ENCODE assay signal across 1 cellular context in the genomic region with DNA sequence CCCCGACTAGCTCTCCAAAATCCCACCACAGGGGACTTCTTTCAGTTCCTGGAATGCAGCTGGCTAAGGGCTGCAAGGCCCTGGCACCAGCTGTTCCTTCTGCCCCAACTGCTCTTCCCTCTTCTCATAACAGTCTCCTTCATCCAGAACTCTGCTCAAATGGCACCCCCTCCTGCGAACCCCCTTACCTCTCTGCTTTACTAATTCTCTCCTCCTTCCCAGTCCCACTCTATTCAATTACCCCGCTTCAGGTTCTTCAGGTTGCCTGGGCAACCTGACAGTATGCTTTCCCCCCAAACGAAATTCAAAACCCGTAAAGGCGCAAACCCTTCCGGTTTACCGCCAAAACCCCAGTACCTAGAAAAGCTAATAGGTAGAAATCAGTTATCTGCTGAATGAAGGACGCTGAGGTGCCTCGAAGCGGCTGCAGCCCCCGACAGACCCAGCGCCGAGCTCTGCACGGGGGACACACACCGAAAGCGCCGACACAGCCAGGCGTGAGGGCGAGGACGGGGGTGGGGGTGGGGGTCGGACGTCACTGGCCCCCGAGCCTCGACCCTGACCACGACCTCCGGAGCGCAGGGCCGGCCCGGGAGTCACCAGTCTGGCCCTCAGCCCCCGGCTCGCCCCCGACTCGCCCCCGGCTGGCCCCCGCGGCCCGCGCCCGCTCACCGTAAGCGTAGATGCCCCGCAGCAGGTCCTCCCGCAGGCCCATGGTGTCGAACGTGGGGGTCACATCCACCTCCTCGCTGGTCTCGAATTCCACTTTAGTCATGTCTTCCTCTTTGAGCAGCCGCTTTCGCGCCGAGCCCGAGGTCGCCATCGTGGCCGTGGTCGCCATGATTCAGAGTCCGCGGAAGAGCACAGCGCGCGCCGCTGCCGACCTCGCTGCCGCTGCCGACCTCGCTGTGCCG.
A peak's percentile ranks its signal among the peaks of the same experiment; 100 is the strongest.
TF ChIP-seq lines count a peak whose summit lies in the region.

No MANE protein-coding gene starts in this region.

TF ChIP-seq in GM12878, 131 proteins besides CTCF, POLR2A, EP300 and RAD21:
- TF ChIP-seq YY1 (IDR thresholded peaks at IDR 0.05; ENCODE audit: low read depth, low read length) = peak; percentile 64; the same call in 1 of the 2 replicates
- peak; percentile 65; the same call in 1 of the 2 replicates for TF ChIP-seq TCF3 (IDR thresholded peaks at IDR 0.05; ENCODE audit: borderline replicate concordance, insufficient read depth, low read depth, low read length)
- no peak for TF ChIP-seq RBBP5 (conservative IDR thresholded peaks at IDR 0.05)
- TF ChIP-seq TAF1 (IDR thresholded peaks at IDR 0.05; ENCODE audit: borderline replicate concordance, low read depth, low read length) = 0 out of 2 replicates have a peak, but pooled peaks have one; percentile 19
- TF ChIP-seq PAX8 (IDR thresholded peaks at IDR 0.05) = no peak
- 0 out of 4 replicates have a peak, but pooled peaks of 1 of the 2 experiments have one; percentile 0 for TF ChIP-seq SRF (IDR thresholded peaks at IDR 0.05; ENCODE audit: low read depth in 2 of 2, low read length in 2 of 2)
- TF ChIP-seq BACH1 (IDR thresholded peaks at IDR 0.05; ENCODE audit: borderline replicate concordance) = peak; percentile 54
- no peak for TF ChIP-seq YBX1 (IDR thresholded peaks at IDR 0.05)
- TF ChIP-seq NR2F1 (conservative IDR thresholded peaks at IDR 0.05) = peak; percentile 62
- 0 out of 2 replicates have a peak, but pooled peaks have one; percentile 49 for TF ChIP-seq LARP7 (IDR thresholded peaks at IDR 0.05)
- 0 out of 2 replicates have a peak, but pooled peaks have one; percentile 30 for TF ChIP-seq TCF12 (IDR thresholded peaks at IDR 0.05; ENCODE audit: low read depth, low read length)
- 0 out of 2 replicates have a peak, but pooled peaks have one; percentile 12 for TF ChIP-seq ZSCAN29 (IDR thresholded peaks at IDR 0.05)
- TF ChIP-seq, protein P1, sequence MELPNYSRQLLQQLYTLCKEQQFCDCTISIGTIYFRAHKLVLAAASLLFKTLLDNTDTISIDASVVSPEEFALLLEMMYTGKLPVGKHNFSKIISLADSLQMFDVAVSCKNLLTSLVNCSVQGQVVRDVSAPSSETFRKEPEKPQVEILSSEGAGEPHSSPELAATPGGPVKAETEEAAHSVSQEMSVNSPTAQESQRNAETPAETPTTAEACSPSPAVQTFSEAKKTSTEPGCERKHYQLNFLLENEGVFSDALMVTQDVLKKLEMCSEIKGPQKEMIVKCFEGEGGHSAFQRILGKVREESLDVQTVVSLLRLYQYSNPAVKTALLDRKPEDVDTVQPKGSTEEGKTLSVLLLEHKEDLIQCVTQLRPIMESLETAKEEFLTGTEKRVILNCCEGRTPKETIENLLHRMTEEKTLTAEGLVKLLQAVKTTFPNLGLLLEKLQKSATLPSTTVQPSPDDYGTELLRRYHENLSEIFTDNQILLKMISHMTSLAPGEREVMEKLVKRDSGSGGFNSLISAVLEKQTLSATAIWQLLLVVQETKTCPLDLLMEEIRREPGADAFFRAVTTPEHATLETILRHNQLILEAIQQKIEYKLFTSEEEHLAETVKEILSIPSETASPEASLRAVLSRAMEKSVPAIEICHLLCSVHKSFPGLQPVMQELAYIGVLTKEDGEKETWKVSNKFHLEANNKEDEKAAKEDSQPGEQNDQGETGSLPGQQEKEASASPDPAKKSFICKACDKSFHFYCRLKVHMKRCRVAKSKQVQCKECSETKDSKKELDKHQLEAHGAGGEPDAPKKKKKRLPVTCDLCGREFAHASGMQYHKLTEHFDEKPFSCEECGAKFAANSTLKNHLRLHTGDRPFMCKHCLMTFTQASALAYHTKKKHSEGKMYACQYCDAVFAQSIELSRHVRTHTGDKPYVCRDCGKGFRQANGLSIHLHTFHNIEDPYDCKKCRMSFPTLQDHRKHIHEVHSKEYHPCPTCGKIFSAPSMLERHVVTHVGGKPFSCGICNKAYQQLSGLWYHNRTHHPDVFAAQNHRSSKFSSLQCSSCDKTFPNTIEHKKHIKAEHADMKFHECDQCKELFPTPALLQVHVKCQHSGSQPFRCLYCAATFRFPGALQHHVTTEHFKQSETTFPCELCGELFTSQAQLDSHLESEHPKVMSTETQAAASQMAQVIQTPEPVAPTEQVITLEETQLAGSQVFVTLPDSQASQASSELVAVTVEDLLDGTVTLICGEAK (IDR thresholded peaks at IDR 0.05; ENCODE audit: borderline replicate concordance) = peak; percentile 19; the same call in 1 of the 2 replicates
- TF ChIP-seq GABPA (IDR thresholded peaks at IDR 0.05; ENCODE audit: low read depth) = no peak
- TF ChIP-seq BMI1 (IDR thresholded peaks at IDR 0.05; ENCODE audit: borderline replicate concordance) = peak; percentile 78; the same call in 1 of the 2 replicates
- TF ChIP-seq RB1 (IDR thresholded peaks at IDR 0.05; ENCODE audit: borderline replicate concordance) = peak; percentile 23; the same call in 1 of the 2 replicates
- TF ChIP-seq, protein P2, sequence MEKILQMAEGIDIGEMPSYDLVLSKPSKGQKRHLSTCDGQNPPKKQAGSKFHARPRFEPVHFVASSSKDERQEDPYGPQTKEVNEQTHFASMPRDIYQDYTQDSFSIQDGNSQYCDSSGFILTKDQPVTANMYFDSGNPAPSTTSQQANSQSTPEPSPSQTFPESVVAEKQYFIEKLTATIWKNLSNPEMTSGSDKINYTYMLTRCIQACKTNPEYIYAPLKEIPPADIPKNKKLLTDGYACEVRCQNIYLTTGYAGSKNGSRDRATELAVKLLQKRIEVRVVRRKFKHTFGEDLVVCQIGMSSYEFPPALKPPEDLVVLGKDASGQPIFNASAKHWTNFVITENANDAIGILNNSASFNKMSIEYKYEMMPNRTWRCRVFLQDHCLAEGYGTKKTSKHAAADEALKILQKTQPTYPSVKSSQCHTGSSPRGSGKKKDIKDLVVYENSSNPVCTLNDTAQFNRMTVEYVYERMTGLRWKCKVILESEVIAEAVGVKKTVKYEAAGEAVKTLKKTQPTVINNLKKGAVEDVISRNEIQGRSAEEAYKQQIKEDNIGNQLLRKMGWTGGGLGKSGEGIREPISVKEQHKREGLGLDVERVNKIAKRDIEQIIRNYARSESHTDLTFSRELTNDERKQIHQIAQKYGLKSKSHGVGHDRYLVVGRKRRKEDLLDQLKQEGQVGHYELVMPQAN (conservative IDR thresholded peaks at IDR 0.05) = peak; percentile 55
- TF ChIP-seq, protein P3, sequence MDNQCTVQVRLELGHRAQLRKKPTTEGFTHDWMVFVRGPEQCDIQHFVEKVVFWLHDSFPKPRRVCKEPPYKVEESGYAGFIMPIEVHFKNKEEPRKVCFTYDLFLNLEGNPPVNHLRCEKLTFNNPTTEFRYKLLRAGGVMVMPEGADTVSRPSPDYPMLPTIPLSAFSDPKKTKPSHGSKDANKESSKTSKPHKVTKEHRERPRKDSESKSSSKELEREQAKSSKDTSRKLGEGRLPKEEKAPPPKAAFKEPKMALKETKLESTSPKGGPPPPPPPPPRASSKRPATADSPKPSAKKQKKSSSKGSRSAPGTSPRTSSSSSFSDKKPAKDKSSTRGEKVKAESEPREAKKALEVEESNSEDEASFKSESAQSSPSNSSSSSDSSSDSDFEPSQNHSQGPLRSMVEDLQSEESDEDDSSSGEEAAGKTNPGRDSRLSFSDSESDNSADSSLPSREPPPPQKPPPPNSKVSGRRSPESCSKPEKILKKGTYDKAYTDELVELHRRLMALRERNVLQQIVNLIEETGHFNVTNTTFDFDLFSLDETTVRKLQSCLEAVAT (IDR thresholded peaks at IDR 0.05) = no peak
- TF ChIP-seq DPF2 (IDR thresholded peaks at IDR 0.05) = peak; percentile 18; the same call in 1 of the 2 replicates
- TF ChIP-seq, protein P4, sequence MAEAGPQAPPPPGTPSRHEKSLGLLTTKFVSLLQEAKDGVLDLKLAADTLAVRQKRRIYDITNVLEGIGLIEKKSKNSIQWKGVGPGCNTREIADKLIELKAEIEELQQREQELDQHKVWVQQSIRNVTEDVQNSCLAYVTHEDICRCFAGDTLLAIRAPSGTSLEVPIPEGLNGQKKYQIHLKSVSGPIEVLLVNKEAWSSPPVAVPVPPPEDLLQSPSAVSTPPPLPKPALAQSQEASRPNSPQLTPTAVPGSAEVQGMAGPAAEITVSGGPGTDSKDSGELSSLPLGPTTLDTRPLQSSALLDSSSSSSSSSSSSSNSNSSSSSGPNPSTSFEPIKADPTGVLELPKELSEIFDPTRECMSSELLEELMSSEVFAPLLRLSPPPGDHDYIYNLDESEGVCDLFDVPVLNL (IDR thresholded peaks at IDR 0.05; ENCODE audit: low read depth, low read length) = peak; percentile 60
- 0 out of 2 replicates have a peak, but pooled peaks have one; percentile 18 for TF ChIP-seq GATAD2B (conservative IDR thresholded peaks at IDR 0.05; ENCODE audit: low read depth)
- TF ChIP-seq NFXL1 (IDR thresholded peaks at IDR 0.05; ENCODE audit: borderline replicate concordance) = peak; percentile 87; the same call in 1 of the 2 replicates
- TF ChIP-seq, protein P5, sequence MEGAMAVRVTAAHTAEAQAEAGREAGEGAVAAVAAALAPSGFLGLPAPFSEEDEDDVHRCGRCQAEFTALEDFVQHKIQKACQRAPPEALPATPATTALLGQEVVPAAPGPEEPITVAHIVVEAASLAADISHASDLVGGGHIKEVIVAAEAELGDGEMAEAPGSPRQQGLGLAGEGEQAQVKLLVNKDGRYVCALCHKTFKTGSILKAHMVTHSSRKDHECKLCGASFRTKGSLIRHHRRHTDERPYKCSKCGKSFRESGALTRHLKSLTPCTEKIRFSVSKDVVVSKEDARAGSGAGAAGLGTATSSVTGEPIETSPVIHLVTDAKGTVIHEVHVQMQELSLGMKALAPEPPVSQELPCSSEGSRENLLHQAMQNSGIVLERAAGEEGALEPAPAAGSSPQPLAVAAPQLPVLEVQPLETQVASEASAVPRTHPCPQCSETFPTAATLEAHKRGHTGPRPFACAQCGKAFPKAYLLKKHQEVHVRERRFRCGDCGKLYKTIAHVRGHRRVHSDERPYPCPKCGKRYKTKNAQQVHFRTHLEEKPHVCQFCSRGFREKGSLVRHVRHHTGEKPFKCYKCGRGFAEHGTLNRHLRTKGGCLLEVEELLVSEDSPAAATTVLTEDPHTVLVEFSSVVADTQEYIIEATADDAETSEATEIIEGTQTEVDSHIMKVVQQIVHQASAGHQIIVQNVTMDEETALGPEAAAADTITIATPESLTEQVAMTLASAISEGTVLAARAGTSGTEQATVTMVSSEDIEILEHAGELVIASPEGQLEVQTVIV (IDR thresholded peaks at IDR 0.05; ENCODE audit: borderline replicate concordance, partially characterized antibody) = peak; percentile 44
